ENCODE assay signal across 8 cellular contexts in genomic region chr1:154405762-154406571, GRCh38. TPM values are rescaled to one million over a fixed set of nuclear protein-coding genes. Genes with fewer than 3 reads are reported as not detected.
DNase-seq lines count a peak whose midpoint lies in the region; ATAC-seq, FAIRE-seq and TF ChIP-seq lines count a peak whose summit lies in the region.

No MANE protein-coding gene starts in this region.

- H3K27ac ChIP-seq in A549 (peak overlapping the region; percentile 92 to 95), KMS-11 (peak overlapping the region; percentile 72; the same call in 1 of the 2 replicates), ectodermal cell (ENCODE audit: insufficient read depth, low read depth, low read length, poor library complexity, severe bottlenecking) (no peak overlapping the region)

- TF ChIP-seq EP300 in A549 (IDR thresholded peaks at IDR 0.05), result no peak

- H3K27me3 ChIP-seq in KMS-11 (ENCODE audit: insufficient read depth, low read depth) (peaks cover 15% of the 10 kb centered on the region; the same call in 1 of the 2 replicates), ectodermal cell (ENCODE audit: control insufficient read depth, insufficient read depth, low read length, poor library complexity, severe bottlenecking) (peaks cover 65% of the 10 kb centered on the region)

- no peaks in the 10 kb centered on the region for H4K20me1 ChIP-seq in KMS-11 (ENCODE audit: insufficient read depth)

- ATAC-seq in A549 (peak; percentile 69 to 76), HG02981 (IDR thresholded peaks at IDR 0.05; ENCODE audit: unreplicated experiment) (no peak)

- H3K4me1 ChIP-seq in A549 (peaks cover 31% of the 10 kb centered on the region), KMS-11 (ENCODE audit: low read depth, poor library complexity, severe bottlenecking) (peaks cover 72% of the 10 kb centered on the region), ectodermal cell (ENCODE audit: control insufficient read depth, insufficient read depth, low read length) (peaks cover 9% of the 10 kb centered on the region)

- WGBS in A549 (ENCODE audit: missing lambda C conversion rate), result 2% methylated on average over 22 of the region's 39 CpGs
- 11 to 13% methylated on average over 39 of the region's 39 CpGs for WGBS in ectodermal cell, 2 experiments

- peak overlapping the region; percentile 97 for H3K4me2 ChIP-seq in A549
- peak overlapping the region; percentile 93 for H3K4me2 ChIP-seq in KMS-11

- H3K9me3 ChIP-seq in A549 (no peaks in the 10 kb centered on the region), ectodermal cell (ENCODE audit: control insufficient read depth, low read length) (no peaks in the 10 kb centered on the region)

- FAIRE-seq in A549 (lab: Jason Lieb, UNC), result no peak

- POLR2A ChIA-PET in A549 (lab: Yijun Ruan, JAX), result interaction anchor here (1.2 to 1.6 kb wide), 3 partner anchors 12 to 26 kb away, joined by 3 to 10 read pairs (median 4); no protein-coding TSS in a partner anchor

- H2AFZ ChIP-seq in KMS-11 (ENCODE audit: low read depth), result peak overlapping the region; percentile 73

- H3K36me3 ChIP-seq in KMS-11 (ENCODE audit: insufficient read depth) (no peaks in the 10 kb centered on the region), ectodermal cell (ENCODE audit: control insufficient read depth, insufficient read depth, low read length) (no peaks in the 10 kb centered on the region)

- DNase-seq in A549 (ENCODE audit: low read depth in 1 of 2, low spot score in 1 of 2) (peak; percentile 55 to 66), lung microvascular endothelial cell (ENCODE audit: low read depth in 2 of 2) (peak; percentile 60 to 66)
- DNase-seq in activated CD4-positive, alpha-beta T cell treated with anti-CD3 and anti-CD28 coated beads for 1 hour, result peak; percentile 45
- DNase-seq in stimulated activated CD8-positive, alpha-beta memory T cell treated with anti-CD3 and anti-CD28 coated beads, Interleukin-15, amount 100 ng/mL, for 4 hours (ENCODE audit: low read depth in 2 of 2), result peak; percentile 59 to 63

- TF ChIP-seq CTCF in A549 (IDR thresholded peaks at IDR 0.05) (peak; percentile 44; the same call in 2 of the 3 replicates), GM12875 (IDR thresholded peaks at IDR 0.05; ENCODE audit: borderline replicate concordance, insufficient read depth, low read depth, low read length) (peak; percentile 65), KMS-11 (conservative IDR thresholded peaks at IDR 0.05; ENCODE audit: low read depth, low read length) (peak; percentile 22; the same call in 1 of the 2 replicates)

- TF ChIP-seq POLR2A in A549 (IDR thresholded peaks at IDR 0.05; ENCODE audit: low read length), result no peak

- no peak; a peak in 2 of 5 replicates for TF ChIP-seq RAD21 in A549 (conservative IDR thresholded peaks at IDR 0.05 in 1 of 2, IDR thresholded peaks at IDR 0.05 in 1 of 2)

- no peaks in the 10 kb centered on the region for H3K79me2 ChIP-seq in KMS-11 (ENCODE audit: insufficient read depth, low read depth)

- H3K4me3 ChIP-seq in A549 (peak overlapping the region; percentile 78), GM12875 (ENCODE audit: low read depth, low read length) (peak overlapping the region; percentile 86), KMS-11 (IDR thresholded peaks at IDR 0.05; ENCODE audit: insufficient read depth, low read depth, low read length) (peak overlapping the region; percentile 75), ectodermal cell (ENCODE audit: insufficient read depth, low read depth, low read length) (peak overlapping the region; percentile 32)

- CTCF ChIA-PET in A549 (lab: Yijun Ruan, JAX), result interaction anchor here (0.7 to 6.4 kb wide), 18 partner anchors 9 to 132 kb away, joined by 3 to 38 read pairs (median 4); partner anchors contain the start of gene ATP8B2

- H3K9ac ChIP-seq in KMS-11, result peak overlapping the region; percentile 37; the same call in 1 of the 2 replicates

TF ChIP-seq in A549, 52 proteins besides CTCF, POLR2A, EP300 and RAD21:
- TF ChIP-seq RNF2 (IDR thresholded peaks at IDR 0.05; ENCODE audit: borderline replicate concordance, low read depth), result no peak
- no peak for TF ChIP-seq TP53 (CRISPR knock-in tag; IDR thresholded peaks at IDR 0.05)
- no peak for TF ChIP-seq ZC3H11A (IDR thresholded peaks at IDR 0.05)
- TF ChIP-seq JUNB (IDR thresholded peaks at IDR 0.05), result peak; percentile 43; the same call in 1 of the 2 replicates
- 0 out of 2 replicates have a peak, but pooled peaks have one; percentile 20 for TF ChIP-seq MYC (IDR thresholded peaks at IDR 0.05; ENCODE audit: borderline replicate concordance, low read length)
- no peak for TF ChIP-seq RARB (CRISPR knock-in tag; IDR thresholded peaks at IDR 0.05)
- no peak for TF ChIP-seq NR3C1 (IDR thresholded peaks at IDR 0.05)
- TF ChIP-seq MAFK (IDR thresholded peaks at IDR 0.05; ENCODE audit: partially characterized antibody), result peak; percentile 6
- peak; percentile 4; the same call in 1 of the 3 replicates for TF ChIP-seq SMC3 (IDR thresholded peaks at IDR 0.05)
- no peak for TF ChIP-seq HEYL (CRISPR knock-in tag; IDR thresholded peaks at IDR 0.05)
- peak; percentile 23; the same call in 1 of the 2 replicates for TF ChIP-seq FOSL2 (IDR thresholded peaks at IDR 0.05)
- TF ChIP-seq FOSL2 (CRISPR knock-in tag; IDR thresholded peaks at IDR 0.05), result peak; percentile 73

RNA-seq across cellular contexts. Expression of gene IL6R, which starts 0.8 kb away (rescaled TPM):
- polyA plus RNA-seq in A549 (2011; rRNA removed) (2.7 and 3.0 TPM in 2 replicates), A549 (2017; fragmentation: RNase III; extraction: RNeasy Plus Mini Kit Qiagen cat#74134 plus additional on column Dnase treatment) (1.8 to 2.2 TPM (median 1.8 TPM) in 3 replicates)
- polyA plus RNA-seq in A549 (2012; cell fraction: cytosol; rRNA removed), result 3.0 and 3.3 TPM in 2 replicates
- polyA plus RNA-seq in A549 (2012; cell fraction: nucleus; rRNA removed), result 2.4 and 4.3 TPM in 2 replicates
- 6.1 and 7.1 TPM in 2 replicates for polyA minus RNA-seq in A549 (2011; rRNA and poly(A)+ RNA removed)
- 0.67 TPM for polyA plus RNA-seq in ectodermal cell (2013, experiment 1 of 4)
- polyA plus RNA-seq in ectodermal cell (2013, experiment 2 of 4), result 0.37 TPM
- 0.43 TPM for polyA plus RNA-seq in ectodermal cell (2013, experiment 3 of 4)
- polyA plus RNA-seq in ectodermal cell (2013, experiment 4 of 4), result 0.49 TPM
- 7.6 and 9.7 TPM in 2 replicates for total RNA-seq in lung microvascular endothelial cell

Comparison
In these comparisons a context has a peak if more than half of its experiments do, and no peak if none do; other contexts are left out.
1. H3K4me3 ChIP-seq: peak in every context shown above with its lines; median percentile 86 in GM12875; 78 in A549; 75 in KMS-11; 32 in ectodermal cell.